ENCODE assay signal across 18 cellular contexts in genomic region chr4:29539226-29539625, GRCh38.
"Had no signal": no experiment of that assay in that cellular context is flagged by ENCODE, and none has a peak within 500 bp of the region (broad histone marks: within the 10 kb centered on the region; RNA-seq: fewer than 3 reads in every experiment).

No MANE protein-coding gene starts in this region.

- ATAC-seq: activated CD8-positive, alpha-beta T cell treated with anti-CD3 and anti-CD28 coated beads, Interleukin-2, amount 10 ng/mL, durations not matched to agents 7 days and 5 days; foreskin keratinocyte; left colon; lower lobe of right lung; natural killer cell had no signal

- H3K27me3 ChIP-seq: esophagus muscularis mucosa, foreskin keratinocyte, hepatocyte, thyroid gland had no signal

- H2AFZ ChIP-seq: hepatocyte had no signal

- H3K4me3 ChIP-seq: esophagus muscularis mucosa, hepatocyte, lower lobe of right lung, thyroid gland had no signal

- H3K79me2 ChIP-seq: hepatocyte had no signal

- H3K4me1 ChIP-seq: esophagus muscularis mucosa, lower lobe of right lung had no signal

- H3K27ac ChIP-seq: esophagus muscularis mucosa, foreskin keratinocyte, hepatocyte, lower lobe of right lung had no signal

- H3K9me3 ChIP-seq: esophagus muscularis mucosa, lower lobe of right lung, thyroid gland had no signal

- DNase-seq: activated CD4-positive, alpha-beta T cell treated with anti-CD3 and anti-CD28 coated beads, Interleukin-2, amount 10 ng/mL, durations not matched to agents 24 days and 14 days; activated CD8-positive, alpha-beta T cell treated with anti-CD3 and anti-CD28 coated beads, Interleukin-2, amount 10 ng/mL, durations not matched to agents 7 days and 5 days; activated naive CD4-positive, alpha-beta T cell treated with anti-CD3 and anti-CD28 coated beads, Interleukin-2, amount 50 U/mL, for 16 hours; activated T-cell treated with anti-CD3 and anti-CD28 coated beads, Interleukin-2, amount 50 U/mL, for 24 hours; effector CD8-positive, alpha-beta T cell; foreskin keratinocyte; left colon; lower lobe of right lung; natural killer cell; stimulated activated CD4-positive, alpha-beta T cell treated with anti-CD3 and anti-CD28 coated beads, Interleukin-12 subunit alpha, Interleukin-12 subunit beta, amount 100 ng/mL, for 4 hours; stimulated activated CD4-positive, alpha-beta T cell treated with anti-CD3 and anti-CD28 coated beads, Interleukin-1b, Interleukin-23, amount 100 ng/mL, for 48 hours; stimulated activated CD8-positive, alpha-beta memory T cell treated with anti-CD3 and anti-CD28 coated beads, Interleukin-4, amount 100 ng/mL, for 48 hours; stimulated activated naive CD4-positive, alpha-beta T cell; T-helper 1 cell; T-helper 9 cell; thyroid gland had no signal

- H3K36me3 ChIP-seq: esophagus muscularis mucosa, lower lobe of right lung, thyroid gland had no signal

- H3K4me2 ChIP-seq: hepatocyte had no signal
